ENCODE assay signal across 22 cellular contexts in the genomic region with DNA sequence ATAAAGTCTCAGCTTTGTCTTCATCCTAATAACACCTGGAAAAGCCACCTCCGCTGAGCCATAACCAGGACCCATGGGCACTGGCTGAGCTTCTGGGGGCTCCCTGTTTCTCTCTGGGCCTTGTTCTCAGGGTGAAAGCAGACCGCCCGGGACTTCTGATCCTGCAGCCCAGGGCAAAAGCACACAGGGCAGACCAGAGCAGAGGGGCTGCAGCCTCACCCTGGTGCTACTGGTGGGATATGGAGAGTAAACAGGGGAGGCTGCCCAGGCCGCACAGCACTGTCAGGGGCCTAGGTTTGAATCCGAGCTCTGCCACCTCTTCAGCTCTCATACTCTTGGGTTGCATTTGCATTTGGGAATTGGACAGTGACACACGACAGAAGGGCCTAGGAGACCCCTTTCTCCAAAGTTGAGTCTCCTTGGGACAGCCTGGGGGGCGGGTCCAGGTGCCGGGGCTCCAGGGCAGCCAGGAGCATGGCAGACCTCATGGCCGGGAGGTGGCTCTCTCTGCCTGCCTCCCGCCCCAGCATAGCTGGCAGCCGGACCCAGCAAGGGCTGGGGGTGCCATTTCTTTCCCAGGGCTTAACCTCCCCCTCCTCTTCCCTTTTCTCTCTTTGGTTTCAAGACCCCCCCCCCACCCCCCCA.
"Had no signal": no experiment of that assay in that cellular context is flagged by ENCODE, and none has a peak within 500 bp of the region (broad histone marks: within the 10 kb centered on the region; RNA-seq: fewer than 3 reads in every experiment).

No MANE protein-coding gene starts in this region.

- DNase-seq: activated B cell treated with CpG ODN at 0.5 μM for 24 hours; activated CD8-positive, alpha-beta T cell treated with anti-CD3 and anti-CD28 coated beads, Interleukin-2, amount 10 ng/mL, durations not matched to agents 7 days and 5 days; activated naive CD4-positive, alpha-beta T cell; activated T-cell treated with anti-CD3 and anti-CD28 coated beads for 4 hours; activated T-cell treated with anti-CD3 and anti-CD28 coated beads, Interleukin-2, amount 50 U/mL, for 72 hours; effector memory CD4-positive, alpha-beta T cell; erythroblast; gastrocnemius medialis; left colon; naive thymus-derived CD4-positive, alpha-beta T cell; stimulated activated CD4-positive, alpha-beta T cell treated with anti-CD3 and anti-CD28 coated beads, Interleukin-1b, Interleukin-23, amount 100 ng/mL, for 48 hours; stimulated activated naive B cell treated with anti-CD40 and anti-IgM and Interleukin-4, amounts not matched to agents 10 μg/mL and 1 μg/mL and 100 μg/mL, for 72 hours; stomach; T-helper 2 cell; thyroid gland had no signal

- H3K9me3 Mint-ChIP-seq: activated B cell treated with CpG ODN at 0.5 μM for 24 hours; activated naive CD4-positive, alpha-beta T cell treated with anti-CD3 and anti-CD28 coated beads, Interleukin-2, amount 50 U/mL, for 72 hours; activated T-cell treated with anti-CD3 and anti-CD28 coated beads, Interleukin-2, amount 50 U/mL, for 72 hours had no signal

- H3K4me3 Mint-ChIP-seq: activated B cell treated with CpG ODN at 0.5 μM for 24 hours; activated CD8-positive, alpha-beta T cell treated with anti-CD3 and anti-CD28 coated beads, Interleukin-2, amount 10 ng/mL, durations not matched to agents 7 days and 5 days; activated T-cell treated with anti-CD3 and anti-CD28 coated beads, Interleukin-2, amount 50 U/mL, for 72 hours; naive thymus-derived CD4-positive, alpha-beta T cell; stimulated activated naive B cell treated with anti-CD40 and anti-IgM and Interleukin-4, amounts not matched to agents 10 μg/mL and 1 μg/mL and 100 μg/mL, for 72 hours had no signal

- H3K27ac Mint-ChIP-seq: activated B cell treated with CpG ODN at 0.5 μM for 24 hours; activated CD8-positive, alpha-beta T cell treated with anti-CD3 and anti-CD28 coated beads, Interleukin-2, amount 10 ng/mL, durations not matched to agents 7 days and 5 days; activated naive CD4-positive, alpha-beta T cell treated with anti-CD3 and anti-CD28 coated beads, Interleukin-2, amount 50 U/mL, for 72 hours; activated T-cell treated with anti-CD3 and anti-CD28 coated beads, Interleukin-2, amount 50 U/mL, for 72 hours; naive thymus-derived CD4-positive, alpha-beta T cell; stimulated activated naive B cell treated with anti-CD40 and anti-IgM and Interleukin-4, amounts not matched to agents 10 μg/mL and 1 μg/mL and 100 μg/mL, for 72 hours had no signal

- H3K36me3 ChIP-seq: cardiac muscle cell, gastrocnemius medialis, right lobe of liver, stomach, thyroid gland, upper lobe of left lung, vagina had no signal

- H3K27ac ChIP-seq: cardiac muscle cell, coronary artery, gastrocnemius medialis, right lobe of liver, skin epidermis, stomach, thyroid gland, upper lobe of left lung, vagina had no signal

- H3K4me3 ChIP-seq: cardiac muscle cell, coronary artery, gastrocnemius medialis, right lobe of liver, skin epidermis, stomach, thyroid gland, upper lobe of left lung, vagina had no signal

- H3K36me3 Mint-ChIP-seq: activated naive CD4-positive, alpha-beta T cell treated with anti-CD3 and anti-CD28 coated beads, Interleukin-2, amount 50 U/mL, for 72 hours; stimulated activated naive B cell treated with anti-CD40 and anti-IgM and Interleukin-4, amounts not matched to agents 10 μg/mL and 1 μg/mL and 100 μg/mL, for 72 hours had no signal

- H3K4me1 Mint-ChIP-seq: activated B cell treated with CpG ODN at 0.5 μM for 24 hours; stimulated activated naive B cell treated with anti-CD40 and anti-IgM and Interleukin-4, amounts not matched to agents 10 μg/mL and 1 μg/mL and 100 μg/mL, for 72 hours had no signal

- H3K4me1 ChIP-seq: upper lobe of left lung had no signal

- ATAC-seq: activated CD8-positive, alpha-beta T cell treated with anti-CD3 and anti-CD28 coated beads, Interleukin-2, amount 10 ng/mL, durations not matched to agents 7 days and 5 days; activated naive CD4-positive, alpha-beta T cell treated with anti-CD3 and anti-CD28 coated beads, Interleukin-2, amount 50 U/mL, for 72 hours; activated T-cell treated with anti-CD3 and anti-CD28 coated beads, Interleukin-2, amount 50 U/mL, for 72 hours; left colon; naive thymus-derived CD4-positive, alpha-beta T cell; right lobe of liver; stimulated activated naive B cell treated with anti-CD40 and anti-IgM and Interleukin-4, amounts not matched to agents 10 μg/mL and 1 μg/mL and 100 μg/mL, for 72 hours had no signal

- H3K27me3 ChIP-seq: gastrocnemius medialis, right lobe of liver, stomach, thyroid gland, upper lobe of left lung, vagina had no signal

- H3K27me3 Mint-ChIP-seq: activated B cell treated with CpG ODN at 0.5 μM for 24 hours had no signal

- H3K9me3 ChIP-seq: gastrocnemius medialis, right lobe of liver, stomach, thyroid gland, upper lobe of left lung, vagina had no signal
